In genomic region chr1:6726253-6726652, GRCh38 we compare ENCODE assay signal across 19 cellular contexts.
"Had no signal": no experiment of that assay in that cellular context is flagged by ENCODE, and none has a peak within 500 bp of the region (broad histone marks: within the 10 kb centered on the region; RNA-seq: fewer than 3 reads in every experiment).

No MANE protein-coding gene starts in this region.

- DNase-seq: KBM-7, MV-4-11, NCI-H1048, NCI-H1105, NCI-H1417, NCI-H1436 treated with DMSO at 0.1 percent for 48 hours, NCI-H1694, NCI-H187 treated with DMSO at 0.1 percent for 48 hours, NCI-H2029 treated with DMSO at 0.1 percent for 48 hours, NCI-H2107, NCI-H2227 treated with DMSO at 0.1 percent for 48 hours, NCI-H510A, NCI-H524 treated with DMSO at 0.1 percent for 48 hours, NCI-H69, NCI-H774, RPMI8226, SHP77, SK-N-SH had no signal

- H3K27ac ChIP-seq: HL-60 had no signal

- H3K9me3 ChIP-seq: SK-N-SH had no signal

- H3K4me2 ChIP-seq: SK-N-SH had no signal

- H3K9ac ChIP-seq: SK-N-SH had no signal
